1 cellular context compared by ENCODE assay signal in genomic region chr21:42670058-42670830, GRCh38.
TF ChIP-seq lines count a peak whose summit lies in the region.

No MANE protein-coding gene starts in this region.

TF ChIP-seq in H1, 55 proteins besides CTCF, POLR2A, EP300 and RAD21:
- TF ChIP-seq PHF8 (conservative IDR thresholded peaks at IDR 0.05; ENCODE audit: low read depth, low read length) (no peak), YY1 (IDR thresholded peaks at IDR 0.05; ENCODE audit: low read depth, low read length) (no peak), KDM5A (IDR thresholded peaks at IDR 0.05; ENCODE audit: low read length) (no peak), TAF7 (optimal IDR thresholded peaks at IDR 0.05; ENCODE audit: borderline replicate concordance, low read depth, low read length) (no peak), TEAD4 (IDR thresholded peaks at IDR 0.05; ENCODE audit: low read depth, low read length) (no peak), CTBP2 (IDR thresholded peaks at IDR 0.05; ENCODE audit: borderline replicate concordance, insufficient read depth, insufficient read length, low read length) (no peak)
TF ChIP-seq in H1: peak in this region for 0.
